In the genomic region with DNA sequence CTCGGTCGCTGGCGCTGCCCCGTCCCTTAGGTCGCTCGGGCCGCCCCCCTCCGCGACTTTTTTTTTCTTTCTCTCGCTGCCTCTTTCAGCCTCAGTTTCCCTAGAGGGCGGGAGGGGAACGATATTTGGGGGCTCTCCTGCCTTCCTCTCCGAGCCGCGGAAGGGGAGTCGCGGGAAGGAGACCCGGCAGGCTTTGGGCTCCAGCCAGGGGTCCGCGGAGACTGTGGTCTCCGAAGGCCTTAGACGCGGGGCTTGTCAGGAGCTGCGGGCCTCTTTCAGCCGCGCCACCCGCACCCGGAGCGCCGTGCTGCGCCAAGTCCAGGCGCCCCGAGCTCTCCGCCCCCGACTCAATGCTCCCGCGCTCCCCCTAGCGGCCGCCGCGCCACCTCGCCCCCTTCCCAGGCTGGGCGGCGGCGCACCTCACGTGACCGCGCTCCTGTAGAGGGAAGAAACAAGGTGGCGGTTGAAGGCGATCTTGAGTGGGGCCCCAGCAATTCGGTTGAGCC, we compare ENCODE assay signal across 1 cellular context.
A peak's percentile ranks its signal among the peaks of the same experiment; 100 is the strongest.
TF ChIP-seq lines count a peak whose summit lies in the region.

Gene LRRC37B (plus strand): TSS at position 427 of the 506 bp plus-strand sequence. CDS start 14,010 bp downstream, outside the sequence.

TF ChIP-seq in Ishikawa, 13 proteins besides CTCF, POLR2A, EP300 and RAD21 (continued from another document):
- TF ChIP-seq YY1 (IDR thresholded peaks at IDR 0.05; ENCODE audit: low read depth) (peak; percentile 78), TAF1 (IDR thresholded peaks at IDR 0.05; ENCODE audit: low read depth) (peak; percentile 51; the same call in 1 of the 2 replicates)
